12 cellular contexts compared by ENCODE assay signal in genomic region chr1:156948708-156949107, GRCh38. TPM values are rescaled to one million over a fixed set of nuclear protein-coding genes. Genes with fewer than 3 reads are reported as not detected.
DNase-seq lines count a peak whose midpoint lies in the region; ATAC-seq and TF ChIP-seq lines count a peak whose summit lies in the region.
"Had no signal": no experiment of that assay in that cellular context is flagged by ENCODE, and none has a peak within 500 bp of the region (broad histone marks: within the 10 kb centered on the region; RNA-seq: fewer than 3 reads in every experiment).

No MANE protein-coding gene starts in this region.

- H3K9me3 Mint-ChIP-seq in MCF 10A (ENCODE audit: unreplicated experiment) = no peaks in the 10 kb centered on the region

- intact Hi-C loops in MCF 10A (cut with micrococcal nuclease) (no loop called here), breast epithelium (cut with DNase I; ENCODE audit: low total_unique reads) (no loop called here)

- H3K27me3 ChIP-seq in breast epithelium (no peaks in the 10 kb centered on the region), RWPE2 (ENCODE audit: insufficient read depth, poor library complexity, severe bottlenecking) (no peaks in the 10 kb centered on the region)
- H3K27me3 ChIP-seq: thyroid gland had no signal

- POLR2A ChIA-PET in MCF 10A (lab: Yijun Ruan, JAX) = interaction anchor here (1.4 kb wide), 1 partner anchor 208 kb away, joined by 3 read pairs; no protein-coding TSS in a partner anchor

- no peak overlapping the region for H3K4me3 Mint-ChIP-seq in MCF 10A (ENCODE audit: unreplicated experiment)

- H3K4me3 ChIP-seq in breast epithelium (no peak overlapping the region), RWPE2 (ENCODE audit: severe bottlenecking) (no peak overlapping the region), fibroblast of the aortic adventitia (ENCODE audit: low read depth, low read length) (no peak overlapping the region)
- H3K4me3 ChIP-seq: thyroid gland had no signal

- H3K4me1 Mint-ChIP-seq in MCF 10A (ENCODE audit: insufficient read depth, unreplicated experiment) = no peaks in the 10 kb centered on the region

- no TSS peak for BruUV-seq in MCF 10A (replicated peaks; lab: Mats Ljungman, UMichigan)

- ATAC-seq in RWPE2 (ENCODE audit: low read depth) (no peak), GM21390 (IDR thresholded peaks at IDR 0.05; ENCODE audit: unreplicated experiment) (no peak)

- H3K36me3 Mint-ChIP-seq in MCF 10A (ENCODE audit: insufficient read depth, unreplicated experiment) = peaks cover 66% of the 10 kb centered on the region

- H3K27me3 Mint-ChIP-seq in MCF 10A (ENCODE audit: insufficient read depth, unreplicated experiment) = no peaks in the 10 kb centered on the region

- peak; percentile 5 for TF ChIP-seq CTCF in MCF 10A (IDR thresholded peaks at IDR 0.05; ENCODE audit: unreplicated experiment)
- TF ChIP-seq CTCF in breast epithelium (IDR thresholded peaks at IDR 0.05) = no peak
- peak; percentile 5 for TF ChIP-seq CTCF in RWPE2 (IDR thresholded peaks at IDR 0.05; ENCODE audit: poor library complexity, severe bottlenecking)
- TF ChIP-seq CTCF in fibroblast of the aortic adventitia (IDR thresholded peaks at IDR 0.05; ENCODE audit: insufficient read depth, low read length) = peak; percentile 12

- no peak for TF ChIP-seq POLR2A in breast epithelium (IDR thresholded peaks at IDR 0.05)

- H3K4me1 ChIP-seq in breast epithelium (no peaks in the 10 kb centered on the region), RWPE2 (ENCODE audit: insufficient read depth, poor library complexity, severe bottlenecking) (no peaks in the 10 kb centered on the region)

- H3K27ac ChIP-seq in breast epithelium (no peak overlapping the region), RWPE2 (ENCODE audit: poor library complexity, severe bottlenecking) (no peak overlapping the region)
- H3K27ac ChIP-seq: thyroid gland had no signal

- H3K36me3 ChIP-seq in breast epithelium = peaks cover 19% of the 10 kb centered on the region
- H3K36me3 ChIP-seq in RWPE2 (ENCODE audit: low read depth) = peaks cover 8% of the 10 kb centered on the region; the same call in 1 of the 2 replicates

- H3K27ac Mint-ChIP-seq in MCF 10A (ENCODE audit: low read depth, unreplicated experiment) = no peak overlapping the region

- CTCF ChIA-PET in MCF 10A (lab: Yijun Ruan, JAX) = interaction anchor here (0.6 to 1.9 kb wide), 10 partner anchors 9 to 271 kb away, joined by 3 to 7 read pairs (median 3); no protein-coding TSS in a partner anchor

- no peak for DNase-seq in MCF 10A (ENCODE audit: unreplicated experiment)
- no peak for DNase-seq in breast epithelium (ENCODE audit: low spot score in 2 of 2)
- no peak for DNase-seq in RWPE2 (ENCODE audit: low spot score)
- DNase-seq in fibroblast of the aortic adventitia (ENCODE audit: low read depth) = no peak
- DNase-seq in activated effector memory CD4-positive, alpha-beta T cell treated with anti-CD3 and anti-CD28 coated beads, Interleukin-2, amount 50 U/mL, for 16 hours = no peak
- no peak for DNase-seq in Ammon's horn (ENCODE audit: low spot score)
- no peak for DNase-seq in central memory CD4-positive, alpha-beta T cell
- DNase-seq: dermis blood vessel endothelial cell, thyroid gland had no signal

- H3K9me3 ChIP-seq in breast epithelium = no peaks in the 10 kb centered on the region
- no peaks in the 10 kb centered on the region for H3K9me3 ChIP-seq in RWPE2 (ENCODE audit: severe bottlenecking)
- H3K9me3 ChIP-seq: thyroid gland had no signal

RNA-seq across cellular contexts. Expression of gene LRRC71, which starts 28.3 kb away (rescaled TPM):
- total RNA-seq in MCF 10A (2022) (not detected in 2 replicates), breast epithelium (not detected), fibroblast of the aortic adventitia (ENCODE audit: low replicate concordance) (0.09 TPM in 1 of 2 replicates, not detected in the other)
- total RNA-seq: LHCN-M2, mononuclear cell, thyroid gland had no signal

RNA-seq across cellular contexts. Expression of gene PEAR1, which starts 55.2 kb away (rescaled TPM):
- 6.5 and 8.8 TPM in 2 replicates for total RNA-seq in MCF 10A (2022)
- 10 to 100 TPM in 1 of 3 donors, 1 to 10 TPM in 2; 4.0 to 15.1 (median 6.2) TPM for total RNA-seq in breast epithelium
- 4.8 and 10.8 TPM in 2 replicates for total RNA-seq in fibroblast of the aortic adventitia (ENCODE audit: low replicate concordance)

Comparison
In these comparisons a context has a peak if more than half of its experiments do, and no peak if none do; other contexts are left out.
1. CTCF ChIP-seq: peak in MCF 10A (single experiment), RWPE2 (single experiment) and fibroblast of the aortic adventitia (single experiment); none in breast epithelium (0 of 3).